ENCODE assay signal across 11 cellular contexts in genomic region chr10:3542185-3542611, GRCh38.
A peak's percentile ranks its signal among the peaks of the same experiment; 100 is the strongest.
DNase-seq lines count a peak whose midpoint lies in the region; ATAC-seq and TF ChIP-seq lines count a peak whose summit lies in the region.
"Had no signal": no experiment of that assay in that cellular context is flagged by ENCODE, and none has a peak within 500 bp of the region (broad histone marks: within the 10 kb centered on the region; RNA-seq: fewer than 3 reads in every experiment).

No MANE protein-coding gene starts in this region.

- no peak for TF ChIP-seq CTCF in AG04449 (IDR thresholded peaks at IDR 0.05; ENCODE audit: insufficient read depth, low read length, missing control alignments)

- CTCF ChIA-PET in AG04449 (lab: Yijun Ruan, JAX) = interaction anchor here (0.8 kb wide), 1 partner anchor 58 kb away, joined by 3 read pairs; no protein-coding TSS in a partner anchor

- POLR2A ChIA-PET in AG04449 (lab: Yijun Ruan, JAX) = no interaction called here

- ATAC-seq in HG03039 (IDR thresholded peaks at IDR 0.05; ENCODE audit: unreplicated experiment) (no peak), GM21737 (IDR thresholded peaks at IDR 0.05; ENCODE audit: unreplicated experiment) (no peak)

- DNase-seq in AG04449 (ENCODE audit: low read depth, low spot score) (peak; percentile 60), M059J (ENCODE audit: low read depth) (peak; percentile 80), dedifferentiated amniotic fluid mesenchymal stem cell (ENCODE audit: extremely low spot score) (peak; percentile 54), myocyte (ENCODE audit: low read depth) (peak; percentile 57), epidermal melanocyte (ENCODE audit: insufficient read length, low spot score) (no peak), SKM-1 (lab: John Stamatoyannopoulos, UW; ENCODE audit: unreplicated experiment) (no peak)
- DNase-seq: activated CD4-positive, alpha-beta T cell treated with anti-CD3 and anti-CD28 coated beads, Interleukin-2, amount 50 U/mL, for 1 hour; NCI-H1105 treated with DMSO at 0.1 percent for 48 hours; NCI-H748 treated with DMSO at 0.1 percent for 48 hours had no signal

- no peak overlapping the region for H3K4me3 ChIP-seq in AG04449 (ENCODE audit: low read depth, low read length)

Comparison
In these comparisons a context has a peak if more than half of its experiments do, and no peak if none do; other contexts are left out.
1. DNase-seq: peak in AG04449 (single experiment), M059J (single experiment), dedifferentiated amniotic fluid mesenchymal stem cell (single experiment) and myocyte (single experiment); none in epidermal melanocyte (single experiment) and SKM-1 (single experiment).